18 cellular contexts compared by ENCODE assay signal in genomic region chr12:116089080-116089479, GRCh38.
"Had no signal": no experiment of that assay in that cellular context is flagged by ENCODE, and none has a peak within 500 bp of the region (broad histone marks: within the 10 kb centered on the region; RNA-seq: fewer than 3 reads in every experiment).

No MANE protein-coding gene starts in this region.

- H3K36me3 ChIP-seq: pancreas, tibial artery, upper lobe of left lung, uterus had no signal

- ATAC-seq: pancreas; right cardiac atrium; stimulated activated naive CD8-positive, alpha-beta T cell treated with anti-CD3 and anti-CD28 coated beads, Interleukin-15, Interleukin-2, amounts not matched to agents 100 U/mL and 50 U/mL, for 24 hours had no signal

- H3K27me3 ChIP-seq: dorsolateral prefrontal cortex, pancreas, tibial artery, upper lobe of left lung, uterus had no signal

- DNase-seq: cortex of kidney; dorsolateral prefrontal cortex; effector CD8-positive, alpha-beta T cell; foreskin melanocyte; head of caudate nucleus; hippocampal formation; kidney glomerular epithelial cell; naive thymus-derived CD4-positive, alpha-beta T cell; occipital lobe; pancreas; right cardiac atrium; stimulated activated CD4-positive, alpha-beta T cell treated with anti-CD3 and anti-CD28 coated beads, Interleukin-2, amount 100 ng/mL, for 48 hours; stimulated activated naive CD8-positive, alpha-beta T cell treated with anti-CD3 and anti-CD28 coated beads, Interleukin-15, Interleukin-2, amounts not matched to agents 100 U/mL and 50 U/mL, for 24 hours; tibial artery; upper lobe of left lung; uterus had no signal

- H3K27ac Mint-ChIP-seq: progenitor cell of endocrine pancreas had no signal

- H3K27me3 Mint-ChIP-seq: naive thymus-derived CD4-positive, alpha-beta T cell; progenitor cell of endocrine pancreas had no signal

- H3K27ac ChIP-seq: dorsolateral prefrontal cortex, pancreas, tibial artery, upper lobe of left lung, uterus had no signal

- H3K9me3 ChIP-seq: pancreas, tibial artery, upper lobe of left lung, uterus had no signal

- H3K4me3 ChIP-seq: dorsolateral prefrontal cortex, pancreas, smooth muscle cell, tibial artery, upper lobe of left lung, uterus had no signal

- H3K4me2 ChIP-seq: smooth muscle cell had no signal
